Comparison of ENCODE assay signal across 8 cellular contexts in genomic region chr9:132800038-132800648, GRCh38.
DNase-seq lines count a peak whose midpoint lies in the region; ATAC-seq lines count a peak whose summit lies in the region.

No MANE protein-coding gene starts in this region.

- no peaks in the 10 kb centered on the region for H3K4me1 Mint-ChIP-seq in activated CD4-positive, alpha-beta T cell treated with anti-CD3 and anti-CD28 coated beads for 36 hours

- H3K9me3 Mint-ChIP-seq in activated CD4-positive, alpha-beta T cell treated with anti-CD3 and anti-CD28 coated beads for 36 hours (ENCODE audit: low read depth) = no peaks in the 10 kb centered on the region

- CTCF ChIA-PET in activated CD4-positive, alpha-beta T cell treated with anti-CD3 and anti-CD28 coated beads for 36 hours (lab: Charles Lee) = interaction anchor here (0.5 to 1.0 kb wide), 3 partner anchors 66 to 364 kb away, joined by 3 to 4 read pairs (median 3); no protein-coding TSS in a partner anchor

- H3K27ac Mint-ChIP-seq in activated CD4-positive, alpha-beta T cell treated with anti-CD3 and anti-CD28 coated beads for 36 hours = no peak overlapping the region

- POLR2A ChIA-PET in activated CD4-positive, alpha-beta T cell treated with anti-CD3 and anti-CD28 coated beads for 36 hours (lab: Charles Lee) = interaction anchor here (0.6 kb wide), 1 partner anchor 44 kb away, joined by 5 read pairs; no protein-coding TSS in a partner anchor

- no peak overlapping the region for H3K4me3 Mint-ChIP-seq in activated CD4-positive, alpha-beta T cell treated with anti-CD3 and anti-CD28 coated beads for 36 hours

- DNase-seq in ACHN (peak; percentile 42), NCI-H226 (peak; percentile 51), cerebellar nuclear complex (lab: John Stamatoyannopoulos, UW) (peak; percentile 42 to 52), left colon (peak; percentile 69 to 78), NK-92 (lab: John Stamatoyannopoulos, UW; ENCODE audit: unreplicated experiment) (no peak)
- DNase-seq in activated CD4-positive, alpha-beta T cell treated with anti-CD3 and anti-CD28 coated beads for 36 hours = peak; percentile 77
- peak; percentile 31 to 45 (median 38) for DNase-seq in stimulated activated CD4-positive, alpha-beta T cell treated with anti-CD3 and anti-CD28 coated beads, Interleukin-1b, Interleukin-23, amount 100 ng/mL, for 24 hours (ENCODE audit: low read depth in 4 of 4, low spot score in 1 of 4)

- intact Hi-C loops in activated CD4-positive, alpha-beta T cell treated with anti-CD3 and anti-CD28 coated beads for 36 hours (cut with DNase I, micrococcal nuclease) = loop anchor here (1.0 to 10.0 kb wide), 9 partner anchors 32 to 389 kb away; partner anchors contain the start of genes CFAP77 (in 1 of the 2) and GTF3C4 (in 1 of the 2)
- intact Hi-C loops in left colon (cut with DNase I, micrococcal nuclease) = loop anchor here in 1 of 2 donors (5.0 kb wide), 1 partner anchor 293 kb away; no protein-coding TSS in a partner anchor

- H3K36me3 Mint-ChIP-seq in activated CD4-positive, alpha-beta T cell treated with anti-CD3 and anti-CD28 coated beads for 36 hours (ENCODE audit: low read depth) = no peaks in the 10 kb centered on the region

- H3K27me3 Mint-ChIP-seq in activated CD4-positive, alpha-beta T cell treated with anti-CD3 and anti-CD28 coated beads for 36 hours = peaks cover 9% of the 10 kb centered on the region

- in situ Hi-C loops in ACHN (cut with HindIII; ENCODE audit: low pct_ligation_motif_present, low pct_unique_long_range_greater_than_20kb, low sequenced_read_pairs) = no loop called here

- peak; percentile 60 for ATAC-seq in GM21737 (IDR thresholded peaks at IDR 0.05; ENCODE audit: unreplicated experiment)
- ATAC-seq in activated CD4-positive, alpha-beta T cell treated with anti-CD3 and anti-CD28 coated beads for 36 hours = peak; percentile 87
- ATAC-seq in left colon = peak; percentile 73
